1 cellular context compared by ENCODE assay signal in genomic region chr3:42070089-42070885, GRCh38.
TF ChIP-seq lines count a peak whose summit lies in the region.

No MANE protein-coding gene starts in this region.

TF ChIP-seq in HCT116, 20 proteins besides CTCF, POLR2A, EP300 and RAD21 (continued from another document):
- no peak for TF ChIP-seq ZBTB33 (IDR thresholded peaks at IDR 0.05; ENCODE audit: extremely low read depth, insufficient replicate concordance, low read length)
TF ChIP-seq in HCT116: peak in this region for 1.
